ENCODE assay signal across 1 cellular context in genomic region chr6:149845549-149845948, GRCh38.
TF ChIP-seq lines count a peak whose summit lies in the region.

No MANE protein-coding gene starts in this region.

TF ChIP-seq in K562, 482 proteins besides CTCF, POLR2A, EP300 and RAD21:
- TF ChIP-seq ETV5 (CRISPR knock-in tag; IDR thresholded peaks at IDR 0.05; ENCODE audit: low read depth) = no peak
- TF ChIP-seq ZBTB8A (IDR thresholded peaks at IDR 0.05; ENCODE audit: partially characterized antibody) = no peak
- TF ChIP-seq ETV6 (IDR thresholded peaks at IDR 0.05; ENCODE audit: borderline replicate concordance in 1 of 2, low read depth in 2 of 2, low read length in 1 of 2) = no peak
- TF ChIP-seq ETV6 (CRISPR knock-in tag; IDR thresholded peaks at IDR 0.05; ENCODE audit: borderline replicate concordance) = no peak
- no peak for TF ChIP-seq ZFP36 (IDR thresholded peaks at IDR 0.05; ENCODE audit: low read depth, low read length, partially characterized antibody)
- TF ChIP-seq ZNF586 (CRISPR knock-in tag; conservative IDR thresholded peaks at IDR 0.05) = no peak
- TF ChIP-seq GATAD2B (IDR thresholded peaks at IDR 0.05; ENCODE audit: borderline replicate concordance) = peak; percentile 49; the same call in 1 of the 2 replicates
- no peak for TF ChIP-seq TRIM24 (IDR thresholded peaks at IDR 0.05)
- no peak for TF ChIP-seq ZBTB34 (CRISPR knock-in tag; IDR thresholded peaks at IDR 0.05)
- no peak for TF ChIP-seq ID3 (CRISPR knock-in tag; IDR thresholded peaks at IDR 0.05)
- no peak for TF ChIP-seq ID3 (tag; IDR thresholded peaks at IDR 0.05)
TF ChIP-seq in K562: peak in this region for 1.
